In genomic region chr2:241315183-241315878, GRCh38 we compare ENCODE assay signal across 8 cellular contexts. TPM values are rescaled to one million over a fixed set of nuclear protein-coding genes. Genes with fewer than 3 reads are reported as not detected.
DNase-seq lines count a peak whose midpoint lies in the region; ATAC-seq and TF ChIP-seq lines count a peak whose summit lies in the region.

Gene HDLBP (minus strand): TSS chr2:241315672. CDS start chr2:241266869, 48,803 bp downstream.

- peak; percentile 45; the same call in 1 of the 2 replicates for TF ChIP-seq EP300 in Ishikawa (IDR thresholded peaks at IDR 0.05; ENCODE audit: borderline replicate concordance)

- no peaks in the 10 kb centered on the region for H3K9me3 ChIP-seq in mucosa of rectum (ENCODE audit: control insufficient read depth in 2 of 2, low read length in 2 of 2)

- no peaks in the 10 kb centered on the region for H3K36me3 ChIP-seq in mucosa of rectum (ENCODE audit: control insufficient read depth in 2 of 2, insufficient read depth in 2 of 2, low read length in 2 of 2)

- H3K27ac ChIP-seq in mucosa of rectum (ENCODE audit: low read depth in 2 of 2, low read length in 2 of 2): peak within 1 kb of the TSS; percentile 99 to 100

- peaks cover 27 to 28% of the 10 kb centered on the region in 2 donors for H3K4me1 ChIP-seq in mucosa of rectum (ENCODE audit: control insufficient read depth in 2 of 2, insufficient read depth in 2 of 2, low read length in 2 of 2)

- DNase-seq in DMS114 treated with DMSO at 0.1 percent for 48 hours (lab: John Stamatoyannopoulos, UW; ENCODE audit: unreplicated experiment) (peak; percentile 86), OCI-M2 (lab: John Stamatoyannopoulos, UW; ENCODE audit: unreplicated experiment) (peak; percentile 64), activated T-cell treated with anti-CD3 and anti-CD28 coated beads for 48 hours (ENCODE audit: low read depth) (peak; percentile 100), epithelial cell of proximal tubule (ENCODE audit: low read depth) (peak; percentile 67)
- peak; percentile 100 for DNase-seq in stimulated activated CD8-positive, alpha-beta memory T cell treated with anti-CD3 and anti-CD28 coated beads, Interleukin-4, amount 100 ng/mL, for 48 hours

- peak; percentile 61 for ATAC-seq in GM21576 (IDR thresholded peaks at IDR 0.05; ENCODE audit: unreplicated experiment)

- no peaks in the 10 kb centered on the region for H3K27me3 ChIP-seq in mucosa of rectum (ENCODE audit: control insufficient read depth in 2 of 2, insufficient read depth in 2 of 2, low read length in 2 of 2)

- no peak for TF ChIP-seq CTCF in epithelial cell of proximal tubule (conservative IDR thresholded peaks at IDR 0.05; ENCODE audit: low read depth, low read length)

- TF ChIP-seq RAD21 in Ishikawa (IDR thresholded peaks at IDR 0.05; ENCODE audit: low read depth): no peak

- H3K9ac ChIP-seq in mucosa of rectum (ENCODE audit: low read depth in 1 of 2, low read length in 2 of 2): peak within 1 kb of the TSS; percentile 97 to 98

- H3K4me3 ChIP-seq in epithelial cell of proximal tubule (ENCODE audit: low read depth, low read length): peak within 1 kb of the TSS; percentile 88
- H3K4me3 ChIP-seq in mucosa of rectum (ENCODE audit: low read length in 2 of 2): peak within 1 kb of the TSS; percentile 95 to 100

TF ChIP-seq in Ishikawa, 13 proteins besides CTCF, POLR2A, EP300 and RAD21:
- peak; percentile 93 for TF ChIP-seq TAF1 (IDR thresholded peaks at IDR 0.05; ENCODE audit: low read depth)
- no peak for TF ChIP-seq ZBTB7A (IDR thresholded peaks at IDR 0.05; ENCODE audit: low read depth)
- peak; percentile 56; the same call in 1 of the 2 replicates for TF ChIP-seq CREB1 (IDR thresholded peaks at IDR 0.05; ENCODE audit: low read depth)
- TF ChIP-seq USF1 (IDR thresholded peaks at IDR 0.05): peak; percentile 99
- no peak for TF ChIP-seq REST (IDR thresholded peaks at IDR 0.05; ENCODE audit: low read depth)
- peak; percentile 96 for TF ChIP-seq YY1 (IDR thresholded peaks at IDR 0.05; ENCODE audit: low read depth)
- TF ChIP-seq MAX (IDR thresholded peaks at IDR 0.05): peak; percentile 59; the same call in 1 of the 2 replicates
- no peak; the same call in 1 of the 2 replicates for TF ChIP-seq TEAD4 (IDR thresholded peaks at IDR 0.05)
- TF ChIP-seq CEBPB (IDR thresholded peaks at IDR 0.05): peak; percentile 71
- TF ChIP-seq EGR1 (IDR thresholded peaks at IDR 0.05): 0 out of 2 replicates have a peak, but pooled peaks have one; percentile 15
- TF ChIP-seq TCF12 (IDR thresholded peaks at IDR 0.05; ENCODE audit: low read depth): 0 out of 2 replicates have a peak, but pooled peaks have one; percentile 67

RNA-seq across cellular contexts. Expression of gene HDLBP, which starts in this region (rescaled TPM):
- 326 and 374 TPM in 2 replicates for total RNA-seq in epithelial cell of proximal tubule

Comparison
In these comparisons a context has a peak if more than half of its experiments do, and no peak if none do; other contexts are left out.
1. Peak in every context shown above with its lines: DNase-seq, ATAC-seq, H3K4me3 ChIP-seq and H3K27ac ChIP-seq.